In genomic region chr18:67354692-67355091, GRCh38 we compare ENCODE assay signal across 28 cellular contexts.
"Had no signal": no experiment of that assay in that cellular context is flagged by ENCODE, and none has a peak within 500 bp of the region (broad histone marks: within the 10 kb centered on the region; RNA-seq: fewer than 3 reads in every experiment).

No MANE protein-coding gene starts in this region.

- H3K27ac ChIP-seq: colonic mucosa, coronary artery, dorsolateral prefrontal cortex, epithelial cell of prostate, esophagus muscularis mucosa, esophagus squamous epithelium, foreskin keratinocyte, gastrocnemius medialis, gastroesophageal sphincter, heart left ventricle, heart right ventricle, hepatocyte had no signal

- H3K9me3 ChIP-seq: colonic mucosa, esophagus muscularis mucosa, esophagus squamous epithelium, gastrocnemius medialis, gastroesophageal sphincter, heart left ventricle, heart right ventricle had no signal

- H3K36me3 ChIP-seq: colonic mucosa, esophagus muscularis mucosa, esophagus squamous epithelium, gastrocnemius medialis, gastroesophageal sphincter, heart left ventricle, heart right ventricle had no signal

- H3K4me3 Mint-ChIP-seq: dendritic cell treated with granulocyte-macrophage colony-stimulating factor and Interleukin-4, amounts not matched to agents 40 ng/mL and 50 ng/mL, for 4 days; effector memory CD8-positive, alpha-beta T cell; endodermal cell had no signal

- H3K4me2 ChIP-seq: hepatocyte had no signal

- H3K27me3 ChIP-seq: colonic mucosa, dorsolateral prefrontal cortex, esophagus muscularis mucosa, esophagus squamous epithelium, foreskin keratinocyte, gastrocnemius medialis, gastroesophageal sphincter, heart left ventricle, heart right ventricle, hepatocyte had no signal

- H3K79me2 ChIP-seq: hepatocyte had no signal

- H2AFZ ChIP-seq: hepatocyte had no signal

- H3K27me3 Mint-ChIP-seq: dendritic cell treated with granulocyte-macrophage colony-stimulating factor and Interleukin-4, amounts not matched to agents 40 ng/mL and 50 ng/mL, for 4 days; effector memory CD8-positive, alpha-beta T cell had no signal

- H3K4me1 Mint-ChIP-seq: endodermal cell had no signal

- ATAC-seq: effector memory CD8-positive, alpha-beta T cell; esophagus mucosa; foreskin keratinocyte; gastrocnemius medialis; gastroesophageal sphincter; heart left ventricle; heart right ventricle had no signal

- H3K4me1 ChIP-seq: colonic mucosa, heart left ventricle had no signal

- DNase-seq: colonic mucosa; cortex of kidney; dermis blood vessel endothelial cell; dorsolateral prefrontal cortex; effector CD4-positive, alpha-beta T cell; effector CD8-positive, alpha-beta T cell; effector memory CD4-positive, alpha-beta T cell; effector memory CD8-positive, alpha-beta T cell; endodermal cell; erythroblast; esophagus squamous epithelium; foreskin fibroblast; foreskin keratinocyte; foreskin melanocyte; gastrocnemius medialis; glutamatergic neuron; head of caudate nucleus; heart left ventricle; heart right ventricle had no signal

- H3K27ac Mint-ChIP-seq: dendritic cell treated with granulocyte-macrophage colony-stimulating factor and Interleukin-4, amounts not matched to agents 40 ng/mL and 50 ng/mL, for 4 days; effector memory CD8-positive, alpha-beta T cell; endodermal cell had no signal

- FAIRE-seq: endometrium, endothelial cell of umbilical vein had no signal

- H3K4me3 ChIP-seq: colonic mucosa, coronary artery, dorsolateral prefrontal cortex, esophagus muscularis mucosa, esophagus squamous epithelium, gastrocnemius medialis, gastroesophageal sphincter, heart left ventricle, heart right ventricle, hepatocyte had no signal
